In genomic region chr9:134854541-134854981, GRCh38 we compare ENCODE assay signal across 23 cellular contexts. TPM values are rescaled to one million over a fixed set of nuclear protein-coding genes. Genes with fewer than 3 reads are reported as not detected.
DNase-seq lines count a peak whose midpoint lies in the region; ATAC-seq and TF ChIP-seq lines count a peak whose summit lies in the region.
"Had no signal": no experiment of that assay in that cellular context is flagged by ENCODE, and none has a peak within 500 bp of the region (broad histone marks: within the 10 kb centered on the region; RNA-seq: fewer than 3 reads in every experiment).

No MANE protein-coding gene starts in this region.

- no peaks in the 10 kb centered on the region for H3K27me3 ChIP-seq in right cardiac atrium (ENCODE audit: control insufficient read depth, insufficient read depth)
- H3K27me3 ChIP-seq in right atrium auricular region = no peaks in the 10 kb centered on the region

- intact Hi-C loops in right cardiac atrium (cut with DNase I) = no loop called here
- intact Hi-C loops in posterior vena cava (cut with DNase I) = no loop called here

- no peak for TF ChIP-seq CTCF in right atrium auricular region (IDR thresholded peaks at IDR 0.05)

- H3K4me1 ChIP-seq in right cardiac atrium (ENCODE audit: control insufficient read depth, insufficient read depth, low read length) = no peaks in the 10 kb centered on the region
- H3K4me1 ChIP-seq in right atrium auricular region = no peaks in the 10 kb centered on the region

- no peak overlapping the region for H3K4me3 ChIP-seq in right cardiac atrium (ENCODE audit: low read length)
- no peak overlapping the region for H3K4me3 ChIP-seq in right atrium auricular region

- H3K36me3 ChIP-seq in right atrium auricular region = no peaks in the 10 kb centered on the region

- peak; percentile 12 to 56 for ATAC-seq in right cardiac atrium
- ATAC-seq in left lobe of liver = no peak
- ATAC-seq in GM19324 (IDR thresholded peaks at IDR 0.05; ENCODE audit: low FRiP score, unreplicated experiment) = no peak
- ATAC-seq in HG03025 (IDR thresholded peaks at IDR 0.05; ENCODE audit: low FRiP score, unreplicated experiment) = no peak

- H3K9me3 ChIP-seq in right cardiac atrium (ENCODE audit: control insufficient read depth, low read length) (no peaks in the 10 kb centered on the region), right atrium auricular region (no peaks in the 10 kb centered on the region)

- DNase-seq in right cardiac atrium (peak in 1 of 3 donors; percentile 49), right atrium auricular region (ENCODE audit: low spot score) (no peak), left lobe of liver (ENCODE audit: low spot score) (peak; percentile 31), posterior vena cava (ENCODE audit: low spot score) (peak; percentile 70), T-helper 2 cell (no peak), DMS 273 treated with DMSO at 0.1 percent for 48 hours (lab: John Stamatoyannopoulos, UW) (no peak)
- DNase-seq: CD8-positive, alpha-beta memory T cell; DMS53; GDM1; Kasumi-1; NCI-H1417; NCI-H1694 treated with DMSO at 0.1 percent for 48 hours; NCI-H2081 treated with DMSO at 0.1 percent for 48 hours; NCI-H2171 treated with DMSO at 0.1 percent for 48 hours; NCI-H524 treated with DMSO at 0.1 percent for 48 hours; NCI-H82; SHP77 had no signal

- WGBS in right cardiac atrium = 78% methylated on average over 11 of the region's 11 CpGs

- H3K27ac ChIP-seq in right cardiac atrium (ENCODE audit: low read length) (no peak overlapping the region), right atrium auricular region (no peak overlapping the region)
- H3K27ac ChIP-seq: C4-2B had no signal

RNA-seq across cellular contexts. Expression of gene FCN2, which starts 26.0 kb away (rescaled TPM):
- total RNA-seq in right cardiac atrium (not detected), right atrium auricular region (not detected), left lobe of liver (95.7 TPM), posterior vena cava (not detected)
- 0.72 TPM for polyA plus RNA-seq in right cardiac atrium
- total RNA-seq: CD8-positive, alpha-beta memory T cell; H7; MCF 10A; RPMI7951 had no signal
- polyA plus RNA-seq: CD8-positive, alpha-beta memory T cell had no signal

Comparison
In these comparisons a context has a peak if more than half of its experiments do, and no peak if none do; other contexts are left out.
1. ATAC-seq: peak in right cardiac atrium (2 of 2); none in left lobe of liver (single experiment), GM19324 (single experiment) and HG03025 (single experiment).
2. DNase-seq: peak in left lobe of liver (single experiment) and posterior vena cava (single experiment); none in right atrium auricular region (single experiment), T-helper 2 cell (0 of 5) and DMS 273 treated with DMSO at 0.1 percent for 48 hours (single experiment).
3. RNA of gene FCN2, which starts 26.0 kb away (total RNA-seq): 95.7 TPM in left lobe of liver (single experiment); not detected in right cardiac atrium, not detected in posterior vena cava and not detected in right atrium auricular region; every median in the first group is over 10 times any median in the second.